ENCODE assay signal across 29 cellular contexts in the genomic region with DNA sequence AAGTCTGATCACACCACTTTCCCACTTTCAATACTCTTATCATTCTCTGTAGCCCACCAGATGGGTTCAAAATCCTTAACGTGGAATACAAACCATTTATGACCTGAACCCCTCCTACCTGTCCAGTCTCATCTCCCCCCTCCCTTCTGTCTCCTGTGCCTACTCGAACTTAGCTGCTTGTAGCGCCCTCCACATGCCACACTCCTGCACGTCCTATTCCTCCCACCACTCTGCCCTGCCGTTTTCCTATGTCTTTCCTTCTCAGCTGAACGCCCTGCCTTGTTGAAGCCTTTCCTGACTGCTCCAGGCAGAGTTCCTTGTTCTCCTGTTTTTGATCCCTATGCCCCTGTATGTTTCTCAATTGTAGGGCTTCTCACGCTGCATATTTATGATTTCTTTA.
"Had no signal": no experiment of that assay in that cellular context is flagged by ENCODE, and none has a peak within 500 bp of the region (broad histone marks: within the 10 kb centered on the region; RNA-seq: fewer than 3 reads in every experiment).

No MANE protein-coding gene starts in this region.

- DNase-seq: activated CD4-positive, alpha-beta memory T cell treated with anti-CD3 and anti-CD28 coated beads, Interleukin-2, amount 10 ng/mL, durations not matched to agents 7 days and 5 days; activated CD4-positive, alpha-beta T cell treated with anti-CD3 and anti-CD28 coated beads for 36 hours; activated CD4-positive, alpha-beta T cell treated with anti-CD3 and anti-CD28 coated beads, Interleukin-2, amount 10 ng/mL, durations not matched to agents 24 days and 14 days; activated CD4-positive, CD25-positive, alpha-beta regulatory T cell; activated CD4-positive, CD25-positive, alpha-beta regulatory T cell treated with anti-CD3 and anti-CD28 coated beads, Interleukin-2, amount 50 U/mL, for 72 hours; activated CD8-positive, alpha-beta memory T cell treated with anti-CD3 and anti-CD28 coated beads, Interleukin-2, amount 50 U/mL, for 48 hours; activated effector memory CD4-positive, alpha-beta T cell treated with Interleukin-2 at 50 U/mL for 16 hours; activated naive CD4-positive, alpha-beta T cell treated with anti-CD3 and anti-CD28 coated beads for 36 hours; activated naive CD8-positive, alpha-beta T cell treated with anti-CD3 and anti-CD28 coated beads for 36 hours; activated naive CD8-positive, alpha-beta T cell treated with anti-CD3 and anti-CD28 coated beads, Interleukin-2, amount 50 U/mL, for 24 hours; activated T-cell treated with anti-CD3 and anti-CD28 coated beads for 4 hours; activated T-cell treated with anti-CD3 and anti-CD28 coated beads, Interleukin-2, amount 50 U/mL, for 24 hours; adrenal gland; amygdala; aorta; body of pancreas; caudate nucleus; effector CD8-positive, alpha-beta T cell; esophagus squamous epithelium; foreskin melanocyte; heart left ventricle; T-helper 1 cell; T-helper 17 cell; T1000; WERI-Rb-1 had no signal

- H3K4me1 ChIP-seq: adrenal gland, body of pancreas, esophagus squamous epithelium, heart left ventricle had no signal

- H3K36me3 Mint-ChIP-seq: activated naive CD4-positive, alpha-beta T cell treated with anti-CD3 and anti-CD28 coated beads, Interleukin-2, amount 50 U/mL, for 24 hours; activated naive CD8-positive, alpha-beta T cell treated with anti-CD3 and anti-CD28 coated beads for 36 hours had no signal

- H3K27ac ChIP-seq: adrenal gland, body of pancreas, epithelial cell of prostate, esophagus squamous epithelium, heart left ventricle, WERI-Rb-1 had no signal

- H3K4me3 Mint-ChIP-seq: activated CD4-positive, alpha-beta memory T cell treated with anti-CD3 and anti-CD28 coated beads, Interleukin-2, amount 10 ng/mL, durations not matched to agents 7 days and 5 days; activated CD4-positive, alpha-beta T cell treated with anti-CD3 and anti-CD28 coated beads for 36 hours; activated CD4-positive, alpha-beta T cell treated with anti-CD3 and anti-CD28 coated beads, Interleukin-2, amount 10 ng/mL, durations not matched to agents 24 days and 14 days; activated naive CD4-positive, alpha-beta T cell treated with anti-CD3 and anti-CD28 coated beads for 36 hours; activated naive CD4-positive, alpha-beta T cell treated with anti-CD3 and anti-CD28 coated beads, Interleukin-2, amount 50 U/mL, for 24 hours; activated naive CD8-positive, alpha-beta T cell treated with anti-CD3 and anti-CD28 coated beads for 36 hours; activated naive CD8-positive, alpha-beta T cell treated with anti-CD3 and anti-CD28 coated beads, Interleukin-2, amount 50 U/mL, for 24 hours; activated T-cell treated with anti-CD3 and anti-CD28 coated beads, Interleukin-2, amount 50 U/mL, for 24 hours; activated T-helper 17 cell treated with anti-CD3 and anti-CD28 coated beads, Interleukin-2, amount 50 U/mL, for 72 hours; T-helper 17 cell; T-helper 2 cell treated with Interferon-gamma antibody and Interleukin-4, amounts not matched to agents 5 μg/mL and 100 μg/mL, for 36 hours had no signal

- H3K27ac Mint-ChIP-seq: activated CD4-positive, alpha-beta memory T cell treated with anti-CD3 and anti-CD28 coated beads, Interleukin-2, amount 10 ng/mL, durations not matched to agents 7 days and 5 days; activated CD4-positive, alpha-beta T cell treated with anti-CD3 and anti-CD28 coated beads for 36 hours; activated CD4-positive, alpha-beta T cell treated with anti-CD3 and anti-CD28 coated beads, Interleukin-2, amount 10 ng/mL, durations not matched to agents 24 days and 14 days; activated naive CD4-positive, alpha-beta T cell treated with anti-CD3 and anti-CD28 coated beads for 36 hours; activated naive CD4-positive, alpha-beta T cell treated with anti-CD3 and anti-CD28 coated beads, Interleukin-2, amount 50 U/mL, for 24 hours; activated naive CD8-positive, alpha-beta T cell treated with anti-CD3 and anti-CD28 coated beads for 36 hours; activated naive CD8-positive, alpha-beta T cell treated with anti-CD3 and anti-CD28 coated beads, Interleukin-2, amount 50 U/mL, for 24 hours; activated T-cell treated with anti-CD3 and anti-CD28 coated beads, Interleukin-2, amount 50 U/mL, for 24 hours; activated T-helper 17 cell treated with anti-CD3 and anti-CD28 coated beads, Interleukin-2, amount 50 U/mL, for 72 hours; T-helper 17 cell; T-helper 2 cell treated with Interferon-gamma antibody and Interleukin-4, amounts not matched to agents 5 μg/mL and 100 μg/mL, for 36 hours had no signal

- H3K27me3 Mint-ChIP-seq: activated CD4-positive, alpha-beta memory T cell treated with anti-CD3 and anti-CD28 coated beads, Interleukin-2, amount 10 ng/mL, durations not matched to agents 7 days and 5 days; activated CD4-positive, alpha-beta T cell treated with anti-CD3 and anti-CD28 coated beads, Interleukin-2, amount 10 ng/mL, durations not matched to agents 24 days and 14 days; activated naive CD8-positive, alpha-beta T cell treated with anti-CD3 and anti-CD28 coated beads for 36 hours had no signal

- H3K4me1 Mint-ChIP-seq: activated CD4-positive, alpha-beta memory T cell treated with anti-CD3 and anti-CD28 coated beads, Interleukin-2, amount 10 ng/mL, durations not matched to agents 7 days and 5 days; activated CD4-positive, alpha-beta T cell treated with anti-CD3 and anti-CD28 coated beads for 36 hours; activated CD4-positive, alpha-beta T cell treated with anti-CD3 and anti-CD28 coated beads, Interleukin-2, amount 10 ng/mL, durations not matched to agents 24 days and 14 days; activated naive CD4-positive, alpha-beta T cell treated with anti-CD3 and anti-CD28 coated beads, Interleukin-2, amount 50 U/mL, for 24 hours; activated naive CD8-positive, alpha-beta T cell treated with anti-CD3 and anti-CD28 coated beads for 36 hours; activated naive CD8-positive, alpha-beta T cell treated with anti-CD3 and anti-CD28 coated beads, Interleukin-2, amount 50 U/mL, for 24 hours; activated T-helper 17 cell treated with anti-CD3 and anti-CD28 coated beads, Interleukin-2, amount 50 U/mL, for 72 hours; T-helper 17 cell had no signal

- H3K27me3 ChIP-seq: body of pancreas, heart left ventricle had no signal

- ATAC-seq: activated CD4-positive, alpha-beta T cell treated with anti-CD3 and anti-CD28 coated beads for 36 hours; activated naive CD8-positive, alpha-beta T cell treated with anti-CD3 and anti-CD28 coated beads, Interleukin-2, amount 50 U/mL, for 24 hours; activated T-helper 17 cell treated with anti-CD3 and anti-CD28 coated beads, Interleukin-2, amount 50 U/mL, for 72 hours; body of pancreas; heart left ventricle; T-helper 17 cell had no signal

- H3K36me3 ChIP-seq: adrenal gland, esophagus squamous epithelium, heart left ventricle, WERI-Rb-1 had no signal

- H3K4me3 ChIP-seq: adrenal gland, body of pancreas, esophagus squamous epithelium, heart left ventricle had no signal

- H3K9me3 ChIP-seq: adrenal gland, body of pancreas, esophagus squamous epithelium, heart left ventricle had no signal

- H3K9me3 Mint-ChIP-seq: activated CD4-positive, alpha-beta memory T cell treated with anti-CD3 and anti-CD28 coated beads, Interleukin-2, amount 10 ng/mL, durations not matched to agents 7 days and 5 days; activated CD4-positive, alpha-beta T cell treated with anti-CD3 and anti-CD28 coated beads, Interleukin-2, amount 10 ng/mL, durations not matched to agents 24 days and 14 days; activated naive CD4-positive, alpha-beta T cell treated with anti-CD3 and anti-CD28 coated beads for 36 hours; activated naive CD4-positive, alpha-beta T cell treated with anti-CD3 and anti-CD28 coated beads, Interleukin-2, amount 50 U/mL, for 24 hours; activated naive CD8-positive, alpha-beta T cell treated with anti-CD3 and anti-CD28 coated beads, Interleukin-2, amount 50 U/mL, for 24 hours; activated T-cell treated with anti-CD3 and anti-CD28 coated beads, Interleukin-2, amount 50 U/mL, for 24 hours; activated T-helper 17 cell treated with anti-CD3 and anti-CD28 coated beads, Interleukin-2, amount 50 U/mL, for 72 hours; T-helper 2 cell treated with Interferon-gamma antibody and Interleukin-4, amounts not matched to agents 5 μg/mL and 100 μg/mL, for 36 hours had no signal
